15 cellular contexts compared by ENCODE assay signal in genomic region chr14:31895206-31895605, GRCh38.
A peak's percentile ranks its signal among the peaks of the same experiment; 100 is the strongest.
DNase-seq lines count a peak whose midpoint lies in the region; ATAC-seq and TF ChIP-seq lines count a peak whose summit lies in the region.
"Had no signal": no experiment of that assay in that cellular context is flagged by ENCODE, and none has a peak within 500 bp of the region (broad histone marks: within the 10 kb centered on the region; RNA-seq: fewer than 3 reads in every experiment).

No MANE protein-coding gene starts in this region.

- DNase-seq in AG04450 (ENCODE audit: low read depth, low spot score) (peak; percentile 55), NCI-H226 (peak; percentile 50), dedifferentiated amniotic fluid mesenchymal stem cell (ENCODE audit: extremely low spot score) (peak; percentile 52), left kidney (ENCODE audit: low read depth, low spot score) (peak; percentile 34), NCI-H2171 treated with DMSO at 0.1 percent for 48 hours (lab: John Stamatoyannopoulos, UW) (no peak)
- DNase-seq: activated CD4-positive, alpha-beta T cell treated with anti-CD3 and anti-CD28 coated beads, Interleukin-2, amount 10 ng/mL, durations not matched to agents 24 days and 14 days; activated T-cell treated with anti-CD3 and anti-CD28 coated beads, Interleukin-2, amount 50 U/mL, for 72 hours; MG63; NCI-H2171; SW 1271; upper lobe of left lung had no signal

- no peak for TF ChIP-seq CTCF in AG04450 (IDR thresholded peaks at IDR 0.05; ENCODE audit: low read depth, low read length)

- CTCF ChIA-PET in AG04450 (lab: Charles Lee), result interaction anchor here (0.7 to 1.3 kb wide), 3 partner anchors 32 to 359 kb away, joined by 3 to 4 read pairs (median 3); no protein-coding TSS in a partner anchor

- H3K4me3 ChIP-seq in AG04450 (ENCODE audit: low read depth, low read length), result no peak overlapping the region
- H3K4me3 ChIP-seq: GM12878, MG63, upper lobe of left lung had no signal

- H3K27me3 ChIP-seq in AG04450 (ENCODE audit: control insufficient read depth, insufficient read depth, low read length), result no peaks in the 10 kb centered on the region
- H3K27me3 ChIP-seq: MG63, upper lobe of left lung had no signal

- no peak overlapping the region for H3K27ac ChIP-seq in AG04450 (ENCODE audit: low read depth, low read length)
- H3K27ac ChIP-seq: upper lobe of left lung had no signal

- no peaks in the 10 kb centered on the region for H3K9me3 ChIP-seq in AG04450 (ENCODE audit: control insufficient read depth, insufficient read depth, low read length)
- H3K9me3 ChIP-seq: MG63, upper lobe of left lung had no signal

- POLR2A ChIA-PET in AG04450 (lab: Yijun Ruan, JAX), result interaction anchor here (0.8 kb wide), 1 partner anchor 71 kb away, joined by 3 read pairs; no protein-coding TSS in a partner anchor

- ATAC-seq in HG03175 (IDR thresholded peaks at IDR 0.05; ENCODE audit: unreplicated experiment) (no peak), esophagus mucosa (no peak), HG02610 (IDR thresholded peaks at IDR 0.05; ENCODE audit: unreplicated experiment) (no peak)
- ATAC-seq: activated T-cell treated with anti-CD3 and anti-CD28 coated beads, Interleukin-2, amount 50 U/mL, for 72 hours; GM12878 had no signal
